Comparison of ENCODE assay signal across 8 cellular contexts in genomic region chr4:77959566-77960338, GRCh38.
DNase-seq lines count a peak whose midpoint lies in the region; ATAC-seq and TF ChIP-seq lines count a peak whose summit lies in the region.

No MANE protein-coding gene starts in this region.

- TF ChIP-seq CTCF in BE2C (IDR thresholded peaks at IDR 0.05; ENCODE audit: low read depth, low read length): peak; percentile 65
- TF ChIP-seq CTCF in GM23338 (conservative IDR thresholded peaks at IDR 0.05; ENCODE audit: low read depth in 2 of 2): peak; percentile 63 to 80
- TF ChIP-seq CTCF in adrenal gland (IDR thresholded peaks at IDR 0.05): peak; percentile 45 to 74 (median 58)
- peak; percentile 34 to 59 (median 42) for TF ChIP-seq CTCF in testis (IDR thresholded peaks at IDR 0.05)

- peak; percentile 33 for DNase-seq in BE2C
- peak; percentile 82 for DNase-seq in GM23338 (ENCODE audit: low spot score)
- DNase-seq in NCI-H2107 (lab: John Stamatoyannopoulos, UW): peak; percentile 49
- DNase-seq in adrenal gland: peak in 1 of 7 donors; percentile 26
- DNase-seq in iPS DF 6.9 (ENCODE audit: low read depth, low spot score): peak; percentile 41
- DNase-seq in testis: no peak

- H3K4me3 Mint-ChIP-seq in GM23338: no peak overlapping the region

- intact Hi-C loops in adrenal gland (cut with DNase I) (loop anchor here in 1 of 2 donors (10.0 kb wide), 1 partner anchor 555 kb away; no protein-coding TSS in a partner anchor), testis (cut with DNase I; ENCODE audit: low total_unique reads) (no loop called here)

- H3K9me2 ChIP-seq in GM23338 (ENCODE audit: insufficient read depth): no peaks in the 10 kb centered on the region

- peaks cover 6% of the 10 kb centered on the region; the same call in 1 of the 2 replicates for H3K4me1 ChIP-seq in BE2C
- no peaks in the 10 kb centered on the region for H3K4me1 ChIP-seq in GM23338 (ENCODE audit: insufficient read depth)
- no peaks in the 10 kb centered on the region for H3K4me1 ChIP-seq in adrenal gland (replicated peaks in 1 of 2)
- no peaks in the 10 kb centered on the region; the same call in 1 of the 2 replicates for H3K4me1 ChIP-seq in iPS DF 6.9 (ENCODE audit: control insufficient read depth, insufficient read depth, low read length)
- H3K4me1 ChIP-seq in testis: no peaks in the 10 kb centered on the region

- no peaks in the 10 kb centered on the region for H3F3A ChIP-seq in GM23338 (replicated peaks; ENCODE audit: low read depth)

- H3K36me3 Mint-ChIP-seq in GM23338 (ENCODE audit: low read depth): no peaks in the 10 kb centered on the region; the same call in 2 of the 3 replicates

- peak overlapping the region; percentile 83; the same call in 1 of the 2 replicates for H3K27ac Mint-ChIP-seq in GM23338

- 51 to 59% (median 56%) methylated on average over 6 of the region's 6 CpGs for WGBS in adrenal gland, 4 donors
- WGBS in iPS DF 6.9 (ENCODE audit: insufficient coverage, insufficient read length): no CpG with 5 or more reads among the region's 6 CpGs
- 54 to 56% methylated on average over 6 of the region's 6 CpGs for WGBS in testis, 2 donors

- peaks cover 3% of the 10 kb centered on the region; the same call in 1 of the 3 replicates for H3K4me1 Mint-ChIP-seq in GM23338

- H3K27me3 ChIP-seq in BE2C (no peaks in the 10 kb centered on the region), GM23338 (ENCODE audit: insufficient read depth) (no peaks in the 10 kb centered on the region), adrenal gland (no peaks in the 10 kb centered on the region), iPS DF 6.9 (ENCODE audit: control insufficient read depth, insufficient read depth, low read length) (no peaks in the 10 kb centered on the region), testis (no peaks in the 10 kb centered on the region)

- no peak overlapping the region for H3K4me2 ChIP-seq in GM23338

- H3K27ac ChIP-seq in GM23338 (ENCODE audit: low read depth) (no peak overlapping the region), adrenal gland (no peak overlapping the region), iPS DF 6.9 (ENCODE audit: low read length) (no peak overlapping the region), testis (no peak overlapping the region)

- TF ChIP-seq POLR2A in adrenal gland (IDR thresholded peaks at IDR 0.05) (no peak), testis (IDR thresholded peaks at IDR 0.05) (no peak)

- no peaks in the 10 kb centered on the region for H3K79me2 ChIP-seq in GM23338 (replicated peaks; ENCODE audit: insufficient read depth)

- H2AFZ ChIP-seq in GM23338: no peak overlapping the region

- H3K4me3 ChIP-seq in BE2C (ENCODE audit: low read depth, low read length) (no peak overlapping the region), GM23338 (no peak overlapping the region), adrenal gland (no peak overlapping the region), iPS DF 6.9 (ENCODE audit: low read length) (no peak overlapping the region), testis (no peak overlapping the region)

- H4K20me1 ChIP-seq in GM23338 (replicated peaks; ENCODE audit: insufficient read depth): no peaks in the 10 kb centered on the region

- H3K27me3 Mint-ChIP-seq in GM23338 (ENCODE audit: insufficient read depth, low read depth, poor library complexity): no peaks in the 10 kb centered on the region

- H3K9me3 Mint-ChIP-seq in GM23338: no peaks in the 10 kb centered on the region

- H3K9me3 ChIP-seq in BE2C: no peaks in the 10 kb centered on the region
- H3K9me3 ChIP-seq in adrenal gland (replicated peaks in 1 of 3): no peaks in the 10 kb centered on the region
- H3K9me3 ChIP-seq in iPS DF 6.9 (ENCODE audit: control insufficient read depth, insufficient read depth, low read length): no peaks in the 10 kb centered on the region
- no peaks in the 10 kb centered on the region for H3K9me3 ChIP-seq in testis

- no peaks in the 10 kb centered on the region for H3K36me3 ChIP-seq in BE2C
- no peaks in the 10 kb centered on the region for H3K36me3 ChIP-seq in GM23338 (ENCODE audit: insufficient read depth)
- no peaks in the 10 kb centered on the region for H3K36me3 ChIP-seq in adrenal gland (replicated peaks in 1 of 2)
- H3K36me3 ChIP-seq in iPS DF 6.9 (ENCODE audit: control insufficient read depth, insufficient read depth, low read length): no peaks in the 10 kb centered on the region
- no peaks in the 10 kb centered on the region for H3K36me3 ChIP-seq in testis (ENCODE audit: low read depth, missing control alignments)

- ATAC-seq in GM23338 (no peak), GM18868 (IDR thresholded peaks at IDR 0.05; ENCODE audit: unreplicated experiment) (no peak), HG03095 (IDR thresholded peaks at IDR 0.05; ENCODE audit: unreplicated experiment) (no peak)

TF ChIP-seq in GM23338, 12 proteins besides CTCF, POLR2A, EP300 and RAD21 (continues in another document):
- TF ChIP-seq EZH2 (IDR thresholded peaks at IDR 0.05; ENCODE audit: low read depth, unreplicated experiment) (no peak), POLR2AphosphoS5 (IDR thresholded peaks at IDR 0.05; ENCODE audit: low read depth) (no peak), ZNF462 (CRISPR knock-in tag; IDR thresholded peaks at IDR 0.05) (no peak), NANOG (IDR thresholded peaks at IDR 0.05; ENCODE audit: borderline replicate concordance) (no peak), ZNF331 (CRISPR knock-in tag; IDR thresholded peaks at IDR 0.05; ENCODE audit: low read depth) (no peak), ETS1 (IDR thresholded peaks at IDR 0.05) (no peak), CREB1 (CRISPR knock-in tag; IDR thresholded peaks at IDR 0.05; ENCODE audit: low read depth) (no peak), STAT1 (IDR thresholded peaks at IDR 0.05; ENCODE audit: unreplicated experiment) (no peak), EZH2phosphoT487 (IDR thresholded peaks at IDR 0.05; ENCODE audit: unreplicated experiment) (no peak), ZNF114 (CRISPR knock-in tag; IDR thresholded peaks at IDR 0.05) (no peak)
